14 cellular contexts compared by ENCODE assay signal in the genomic region with DNA sequence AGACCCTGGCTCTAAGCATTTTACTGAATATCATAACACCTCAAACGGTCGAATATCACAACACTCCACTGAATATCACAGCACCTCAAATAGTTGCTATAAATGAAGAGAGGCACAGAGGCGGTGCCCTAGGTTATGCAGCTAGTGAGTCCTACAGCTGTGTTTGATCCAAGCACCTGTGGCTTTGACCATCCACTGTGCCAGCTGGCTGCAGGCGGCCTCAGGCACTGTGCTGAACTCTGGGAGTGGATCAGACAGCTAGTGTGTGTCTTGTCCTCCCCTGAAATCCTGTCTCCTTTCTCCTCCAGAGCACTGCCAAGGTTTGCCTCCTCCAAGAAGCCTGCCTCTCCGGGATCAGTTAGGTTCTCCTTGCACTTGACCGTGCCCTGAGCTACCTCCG.
"Had no signal": no experiment of that assay in that cellular context is flagged by ENCODE, and none has a peak within 500 bp of the region (broad histone marks: within the 10 kb centered on the region; RNA-seq: fewer than 3 reads in every experiment).

No MANE protein-coding gene starts in this region.

- H3K27ac ChIP-seq: lower lobe of right lung, neutrophil, right atrium auricular region had no signal

- DNase-seq: activated CD8-positive, alpha-beta memory T cell treated with anti-CD3 and anti-CD28 coated beads, Interleukin-2, amount 50 U/mL, for 48 hours; activated CD8-positive, alpha-beta T cell treated with anti-CD3 and anti-CD28 coated beads, Interleukin-2, amount 10 ng/mL, durations not matched to agents 7 days and 5 days; activated naive CD4-positive, alpha-beta T cell treated with Interleukin-2 at 50 U/mL for 16 hours; amniotic stem cell; effector memory CD8-positive, alpha-beta T cell; hypothalamus; lower lobe of right lung; midbrain; naive B cell; small intestine; T-helper 17 cell had no signal

- H3K27me3 ChIP-seq: neutrophil, right atrium auricular region had no signal

- H3K9me3 ChIP-seq: lower lobe of right lung, neutrophil, right atrium auricular region had no signal

- H3K4me3 ChIP-seq: lower lobe of right lung, right atrium auricular region had no signal

- ATAC-seq: activated CD4-positive, CD25-positive, alpha-beta regulatory T cell treated with anti-CD3 and anti-CD28 coated beads, Interleukin-2, amount 50 U/mL, for 24 hours; activated CD8-positive, alpha-beta T cell treated with anti-CD3 and anti-CD28 coated beads, Interleukin-2, amount 10 ng/mL, durations not matched to agents 7 days and 5 days; effector memory CD8-positive, alpha-beta T cell; lower lobe of right lung; T-helper 17 cell had no signal
